ENCODE assay signal across 34 cellular contexts in the genomic region with DNA sequence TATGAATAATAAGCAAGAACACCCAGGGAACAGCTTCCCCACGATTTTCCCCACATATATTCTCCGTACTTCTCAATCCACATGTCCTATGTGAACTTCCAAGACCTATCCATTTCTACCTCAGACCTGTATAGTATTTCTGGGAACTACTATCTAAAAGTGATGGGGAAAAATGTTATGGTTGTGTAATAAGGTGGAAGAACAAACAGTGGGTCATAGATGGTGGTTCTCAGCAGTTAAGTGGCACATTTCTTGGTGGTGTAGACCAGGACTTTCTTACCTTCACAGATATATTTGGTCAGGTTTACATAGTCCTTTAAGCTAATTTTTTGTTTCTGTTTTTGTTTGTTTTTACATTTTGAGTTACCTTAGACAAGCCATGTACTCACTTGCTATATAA.
"Had no signal": no experiment of that assay in that cellular context is flagged by ENCODE, and none has a peak within 500 bp of the region (broad histone marks: within the 10 kb centered on the region; RNA-seq: fewer than 3 reads in every experiment).

No MANE protein-coding gene starts in this region.

- H3K4me3 ChIP-seq: adrenal gland, ascending aorta, body of pancreas, breast epithelium, cardiac muscle cell had no signal

- H3K36me3 ChIP-seq: adrenal gland, ascending aorta, brain microvascular endothelial cell, breast epithelium, cardiac muscle cell had no signal

- H3K27me3 ChIP-seq: adrenal gland, ascending aorta, body of pancreas, brain microvascular endothelial cell, breast epithelium, cardiac muscle cell had no signal

- DNase-seq: activated effector memory CD4-positive, alpha-beta T cell treated with anti-CD3 and anti-CD28 coated beads, Interleukin-2, amount 50 U/mL, for 16 hours; activated effector memory CD4-positive, alpha-beta T cell treated with Interleukin-2 at 50 U/mL for 16 hours; activated gamma-delta T cell; activated naive CD4-positive, alpha-beta T cell; activated naive CD4-positive, alpha-beta T cell treated with anti-CD3 and anti-CD28 coated beads for 36 hours; activated naive CD4-positive, alpha-beta T cell treated with anti-CD3 and anti-CD28 coated beads, Interleukin-2, amount 10 ng/mL, durations not matched to agents 7 days and 5 days; activated naive CD4-positive, alpha-beta T cell treated with anti-CD3 and anti-CD28 coated beads, Interleukin-2, amount 50 U/mL, for 16 hours; activated naive CD4-positive, alpha-beta T cell treated with Interleukin-2 at 50 U/mL for 16 hours; activated naive CD8-positive, alpha-beta T cell treated with anti-CD3 and anti-CD28 coated beads for 36 hours; activated naive CD8-positive, alpha-beta T cell treated with anti-CD3 and anti-CD28 coated beads, Interleukin-2, amount 10 ng/mL, durations not matched to agents 7 days and 5 days; activated naive CD8-positive, alpha-beta T cell treated with anti-CD3 and anti-CD28 coated beads, Interleukin-2, amount 50 U/mL, for 24 hours; activated T-cell treated with anti-CD3 and anti-CD28 coated beads for 4 hours; activated T-cell treated with anti-CD3 and anti-CD28 coated beads, Interleukin-2, amount 50 U/mL, for 1 hour; activated T-cell treated with anti-CD3 and anti-CD28 coated beads, Interleukin-2, amount 50 U/mL, for 24 hours; activated T-cell treated with anti-CD3 and anti-CD28 coated beads, Interleukin-2, amount 50 U/mL, for 4 hours; activated T-cell treated with anti-CD3 and anti-CD28 coated beads, Interleukin-2, amount 50 U/mL, for 48 hours; activated T-cell treated with anti-CD3 and anti-CD28 coated beads, Interleukin-2, amount 50 U/mL, for 72 hours; adrenal gland; amniotic stem cell; amygdala; anterior cingulate cortex; aorta; body of pancreas; brain microvascular endothelial cell; caudate nucleus; central memory CD4-positive, alpha-beta T cell; cerebellar nuclear complex had no signal

- FAIRE-seq: astrocyte, bronchial epithelial cell had no signal

- ATAC-seq: activated naive CD4-positive, alpha-beta T cell treated with anti-CD3 and anti-CD28 coated beads, Interleukin-2, amount 50 U/mL, for 72 hours; activated naive CD8-positive, alpha-beta T cell treated with anti-CD3 and anti-CD28 coated beads, Interleukin-2, amount 50 U/mL, for 24 hours; activated T-cell treated with anti-CD3 and anti-CD28 coated beads, Interleukin-2, amount 50 U/mL, for 4 hours; activated T-cell treated with anti-CD3 and anti-CD28 coated beads, Interleukin-2, amount 50 U/mL, for 72 hours; activated T-helper 17 cell treated with anti-CD3 and anti-CD28 coated beads, Interleukin-2, amount 50 U/mL, for 72 hours; body of pancreas had no signal

- H3K4me1 ChIP-seq: adrenal gland, ascending aorta, body of pancreas, breast epithelium had no signal

- H3K27ac ChIP-seq: adrenal gland, ascending aorta, body of pancreas, brain microvascular endothelial cell, breast epithelium, cardiac muscle cell had no signal

- H3K9me3 ChIP-seq: adrenal gland, ascending aorta, body of pancreas had no signal
